8 cellular contexts compared by ENCODE assay signal in the genomic region with DNA sequence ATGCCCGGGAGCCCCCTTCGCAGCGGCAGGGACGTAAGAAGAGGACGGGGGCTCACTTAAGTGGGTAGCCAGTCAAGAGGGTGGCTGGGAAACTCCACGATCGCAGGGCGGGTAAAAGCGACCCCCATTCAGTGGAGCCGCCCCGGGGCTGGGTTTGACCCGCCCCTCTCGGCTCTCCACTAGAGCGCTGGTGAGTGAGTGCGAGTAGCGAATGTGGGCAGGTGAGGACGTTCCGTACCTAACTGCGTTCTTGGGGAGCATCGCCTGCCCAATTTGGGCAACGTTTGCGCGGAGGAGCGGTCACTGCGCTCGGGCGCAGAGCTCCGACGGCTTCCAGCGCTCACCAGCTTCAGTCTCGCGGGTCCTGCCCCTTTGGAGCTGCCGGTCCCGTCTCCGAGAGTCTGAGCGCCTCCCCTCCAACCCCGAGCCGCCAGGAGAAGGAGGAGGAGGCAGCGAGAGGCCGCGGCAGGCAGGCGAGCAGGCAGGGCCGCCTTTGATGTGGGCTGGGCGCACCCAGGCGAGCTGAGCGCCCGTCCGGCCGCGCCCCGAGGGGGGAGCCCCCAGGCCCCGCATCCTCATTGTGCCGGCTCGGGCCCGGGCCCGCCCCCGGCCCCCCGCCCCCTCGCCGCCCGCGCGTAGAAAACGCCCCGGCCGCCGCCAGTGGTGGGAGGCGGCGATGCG. TPM values are rescaled to one million over a fixed set of nuclear protein-coding genes. Genes with fewer than 3 reads are reported as not detected.
A peak's percentile ranks its signal among the peaks of the same experiment; 100 is the strongest.
DNase-seq lines count a peak whose midpoint lies in the region; ATAC-seq and TF ChIP-seq lines count a peak whose summit lies in the region.

A gene with protein sequence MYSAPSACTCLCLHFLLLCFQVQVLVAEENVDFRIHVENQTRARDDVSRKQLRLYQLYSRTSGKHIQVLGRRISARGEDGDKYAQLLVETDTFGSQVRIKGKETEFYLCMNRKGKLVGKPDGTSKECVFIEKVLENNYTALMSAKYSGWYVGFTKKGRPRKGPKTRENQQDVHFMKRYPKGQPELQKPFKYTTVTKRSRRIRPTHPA (plus strand): TSS at position 666 of the 681 bp plus-strand sequence. CDS start 553 bp downstream, outside the sequence.

- H4K20me1 ChIP-seq in OCI-LY7 (ENCODE audit: insufficient read depth, low read length) (peaks cover 8% of the 10 kb centered on the region; the same call in 1 of the 2 replicates), hepatocyte (ENCODE audit: insufficient read depth, poor library complexity, severe bottlenecking) (peaks cover 8% of the 10 kb centered on the region)

- H3K4me1 ChIP-seq in OCI-LY7 (ENCODE audit: insufficient read depth, low read length, poor library complexity, severe bottlenecking) (peaks cover 6% of the 10 kb centered on the region), ascending aorta (peaks cover 14 to 15% of the 10 kb centered on the region in 2 donors), hepatocyte (ENCODE audit: insufficient read depth) (peaks cover 8% of the 10 kb centered on the region)

- H3K4me2 ChIP-seq in OCI-LY7 (ENCODE audit: low read length) (peak within 1 kb of the TSS; percentile 66), hepatocyte (peak within 1 kb of the TSS; percentile 88)

- TF ChIP-seq CTCF in OCI-LY7 (conservative IDR thresholded peaks at IDR 0.05; ENCODE audit: low read length) (peak; percentile 21; the same call in 1 of the 2 replicates), ascending aorta (IDR thresholded peaks at IDR 0.05) (no peak), hepatocyte (IDR thresholded peaks at IDR 0.05; ENCODE audit: poor library complexity) (no peak)

- H3K4me3 ChIP-seq in OCI-LY7 (ENCODE audit: low read depth, low read length, poor library complexity, severe bottlenecking) (peak within 1 kb of the TSS; percentile 5), ascending aorta (peak within 1 kb of the TSS; percentile 59 to 65), hepatocyte (peak within 1 kb of the TSS; percentile 18), skeletal muscle cell (ENCODE audit: low read depth, low read length) (peak within 1 kb of the TSS; percentile 47)

- intact Hi-C loops in OCI-LY7 (cut with micrococcal nuclease; ENCODE audit: unreplicated experiment) = loop anchor here (1.0 to 5.0 kb wide), 4 partner anchors 65 to 623 kb away; no protein-coding TSS in a partner anchor
- intact Hi-C loops in ascending aorta (cut with DNase I) = loop anchor here (1.0 to 10.0 kb wide), 6 partner anchors 246 to 766 kb away; a partner anchor contains a TSS

- no peaks in the 10 kb centered on the region for H3K9me3 ChIP-seq in OCI-LY7 (ENCODE audit: low read length)
- H3K9me3 ChIP-seq in ascending aorta = no peaks in the 10 kb centered on the region
- H3K9me3 ChIP-seq in hepatocyte (ENCODE audit: low read depth) = no peaks in the 10 kb centered on the region

- BruUV-seq in OCI-LY7 (replicated peaks; lab: Mats Ljungman, UMichigan) = no TSS peak

- H2AFZ ChIP-seq in OCI-LY7 (ENCODE audit: low read length) = no peak within 1 kb of the TSS
- H2AFZ ChIP-seq in hepatocyte = no peak within 1 kb of the TSS

- POLR2A ChIA-PET in OCI-LY7 (lab: Charles Lee) = interaction anchor here (0.7 kb wide), 1 partner anchor 10 kb away, joined by 4 read pairs; no protein-coding TSS in a partner anchor

- H3K27me3 ChIP-seq in ascending aorta (no peaks in the 10 kb centered on the region), hepatocyte (peaks cover 12% of the 10 kb centered on the region)

- H3K27ac ChIP-seq in OCI-LY7 (ENCODE audit: low read depth, low read length, poor library complexity, severe bottlenecking) (no peak within 1 kb of the TSS), ascending aorta (peak within 1 kb of the TSS; percentile 31 to 34), hepatocyte (no peak within 1 kb of the TSS)

- H3K9me2 ChIP-seq in OCI-LY7 (ENCODE audit: insufficient read depth, low read length) = no peaks in the 10 kb centered on the region
- H3K9me2 ChIP-seq in hepatocyte (replicated peaks; ENCODE audit: insufficient read depth) = no peaks in the 10 kb centered on the region

- peak; percentile 45 for ATAC-seq in HG02884 (IDR thresholded peaks at IDR 0.05; ENCODE audit: unreplicated experiment)

- DNase-seq in NCI-H146 (lab: John Stamatoyannopoulos, UW) (peak; percentile 54), NCI-H146 treated with DMSO at 0.1 percent for 48 hours (lab: John Stamatoyannopoulos, UW; ENCODE audit: unreplicated experiment) (no peak), OCI-LY7 (ENCODE audit: low spot score) (peak; percentile 49), ascending aorta (ENCODE audit: low spot score in 2 of 2) (no peak), hepatocyte (ENCODE audit: low spot score) (peak; percentile 76), skeletal muscle cell (ENCODE audit: low read depth) (no peak), OCI-M2 (lab: John Stamatoyannopoulos, UW; ENCODE audit: unreplicated experiment) (no peak)

- 1% methylated on average over 48 of the region's 70 CpGs for WGBS in hepatocyte (ENCODE audit: low lambda C conversion rate, missing lambda C conversion rate)

- CTCF ChIA-PET in OCI-LY7 (lab: Charles Lee; ENCODE audit: unreplicated experiment) = interaction anchor here (0.7 kb wide), 1 partner anchor 139 kb away, joined by 3 read pairs; no protein-coding TSS in a partner anchor

- H3K79me2 ChIP-seq in OCI-LY7 (ENCODE audit: insufficient read depth, low read depth, low read length) (no peaks in the 10 kb centered on the region), hepatocyte (no peaks in the 10 kb centered on the region)

- H3K36me3 ChIP-seq in OCI-LY7 (ENCODE audit: insufficient read depth, low read length) (0 out of 2 replicates have a peak, but pooled peaks cover 2% of the 10 kb centered on the region), ascending aorta (no peaks in the 10 kb centered on the region), hepatocyte (replicated peaks; ENCODE audit: insufficient read depth, low read depth) (no peaks in the 10 kb centered on the region)

RNA-seq across cellular contexts. Expression of the gene that starts here (rescaled TPM):
- 0.16 TPM in 1 of 2 replicates, not detected in the other for total RNA-seq in OCI-LY7 (2014; rRNA removed; shearing (Covaris generic))
- not detected in 2 replicates for total RNA-seq in OCI-LY7 (2022)
- 6.9 TPM for total RNA-seq in ascending aorta
- total RNA-seq in hepatocyte = 1.00 and 2.2 TPM in 2 replicates
- 6.5 and 7.2 TPM in 2 replicates for polyA plus RNA-seq in hepatocyte

Comparison
In these comparisons a context has a peak if more than half of its experiments do, and no peak if none do; other contexts are left out.
1. DNase-seq: peak in NCI-H146 (single experiment) and hepatocyte (single experiment); none in NCI-H146 treated with DMSO at 0.1 percent for 48 hours (single experiment), ascending aorta (0 of 2), skeletal muscle cell (single experiment) and OCI-M2 (single experiment).
2. Peak in DNase-seq, H3K4me3 ChIP-seq and H3K4me2 ChIP-seq in OCI-LY7; RNA of the gene not detected or under 1 TPM.
3. H3K27ac ChIP-seq: peak in ascending aorta (2 of 2); none in OCI-LY7 (single experiment) and hepatocyte (single experiment).
4. H3K4me3 ChIP-seq: peak in every context shown above with its lines; median percentile 62 in ascending aorta; 47 in skeletal muscle cell; 18 in hepatocyte; 5 in OCI-LY7.